ENCODE assay signal across 1 cellular context in genomic region chr6:64084201-64084663, GRCh38.
A peak's percentile ranks its signal among the peaks of the same experiment; 100 is the strongest.
TF ChIP-seq lines count a peak whose summit lies in the region.

No MANE protein-coding gene starts in this region.

TF ChIP-seq in HepG2, 621 proteins besides CTCF, POLR2A, EP300 and RAD21 (continued from another document):
- TF ChIP-seq RERE (CRISPR knock-in tag; IDR thresholded peaks at IDR 0.05; ENCODE audit: low read depth) (peak; percentile 88), ZNF503 (CRISPR knock-in tag; IDR thresholded peaks at IDR 0.05) (peak; percentile 63), PHF21A (CRISPR knock-in tag; IDR thresholded peaks at IDR 0.05) (0 out of 2 replicates have a peak, but pooled peaks have one; percentile 34), FOXP1 (IDR thresholded peaks at IDR 0.05) (no peak), FOXP1 (CRISPR knock-in tag; IDR thresholded peaks at IDR 0.05) (peak; percentile 36; the same call in 1 of the 2 replicates), ISL2 (CRISPR knock-in tag; IDR thresholded peaks at IDR 0.05) (peak; percentile 86), TCF7 (IDR thresholded peaks at IDR 0.05; ENCODE audit: low read depth) (peak; percentile 81), PCBP2 (optimal IDR thresholded peaks at IDR 0.05; ENCODE audit: low read depth, low read length, poor library complexity, severe bottlenecking) (no peak), HMG20A (CRISPR knock-in tag; IDR thresholded peaks at IDR 0.05; ENCODE audit: borderline replicate concordance) (peak; percentile 91), HNF1A (IDR thresholded peaks at IDR 0.05; ENCODE audit: low read depth) (no peak), HNF1A (CRISPR knock-in tag; IDR thresholded peaks at IDR 0.05; ENCODE audit: borderline replicate concordance) (0 out of 2 replicates have a peak, but pooled peaks have one; percentile 43), BCL6 (CRISPR knock-in tag; IDR thresholded peaks at IDR 0.05) (peak; percentile 68), ZNF382 (CRISPR knock-in tag; IDR thresholded peaks at IDR 0.05; ENCODE audit: borderline replicate concordance) (no peak), ARID5B (CRISPR knock-in tag; IDR thresholded peaks at IDR 0.05) (peak; percentile 74), ZNF609 (CRISPR knock-in tag; IDR thresholded peaks at IDR 0.05; ENCODE audit: borderline replicate concordance) (peak; percentile 95), RCOR2 (CRISPR knock-in tag; IDR thresholded peaks at IDR 0.05) (peak; percentile 67; the same call in 1 of the 2 replicates)
- TF ChIP-seq, protein P1, sequence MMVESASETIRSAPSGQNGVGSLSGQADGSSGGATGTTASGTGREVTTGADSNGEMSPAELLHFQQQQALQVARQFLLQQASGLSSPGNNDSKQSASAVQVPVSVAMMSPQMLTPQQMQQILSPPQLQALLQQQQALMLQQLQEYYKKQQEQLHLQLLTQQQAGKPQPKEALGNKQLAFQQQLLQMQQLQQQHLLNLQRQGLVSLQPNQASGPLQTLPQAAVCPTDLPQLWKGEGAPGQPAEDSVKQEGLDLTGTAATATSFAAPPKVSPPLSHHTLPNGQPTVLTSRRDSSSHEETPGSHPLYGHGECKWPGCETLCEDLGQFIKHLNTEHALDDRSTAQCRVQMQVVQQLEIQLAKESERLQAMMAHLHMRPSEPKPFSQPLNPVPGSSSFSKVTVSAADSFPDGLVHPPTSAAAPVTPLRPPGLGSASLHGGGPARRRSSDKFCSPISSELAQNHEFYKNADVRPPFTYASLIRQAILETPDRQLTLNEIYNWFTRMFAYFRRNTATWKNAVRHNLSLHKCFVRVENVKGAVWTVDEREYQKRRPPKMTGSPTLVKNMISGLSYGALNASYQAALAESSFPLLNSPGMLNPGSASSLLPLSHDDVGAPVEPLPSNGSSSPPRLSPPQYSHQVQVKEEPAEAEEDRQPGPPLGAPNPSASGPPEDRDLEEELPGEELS (CRISPR knock-in tag; IDR thresholded peaks at IDR 0.05), result 0 out of 2 replicates have a peak, but pooled peaks have one; percentile 24
- TF ChIP-seq, protein P2, sequence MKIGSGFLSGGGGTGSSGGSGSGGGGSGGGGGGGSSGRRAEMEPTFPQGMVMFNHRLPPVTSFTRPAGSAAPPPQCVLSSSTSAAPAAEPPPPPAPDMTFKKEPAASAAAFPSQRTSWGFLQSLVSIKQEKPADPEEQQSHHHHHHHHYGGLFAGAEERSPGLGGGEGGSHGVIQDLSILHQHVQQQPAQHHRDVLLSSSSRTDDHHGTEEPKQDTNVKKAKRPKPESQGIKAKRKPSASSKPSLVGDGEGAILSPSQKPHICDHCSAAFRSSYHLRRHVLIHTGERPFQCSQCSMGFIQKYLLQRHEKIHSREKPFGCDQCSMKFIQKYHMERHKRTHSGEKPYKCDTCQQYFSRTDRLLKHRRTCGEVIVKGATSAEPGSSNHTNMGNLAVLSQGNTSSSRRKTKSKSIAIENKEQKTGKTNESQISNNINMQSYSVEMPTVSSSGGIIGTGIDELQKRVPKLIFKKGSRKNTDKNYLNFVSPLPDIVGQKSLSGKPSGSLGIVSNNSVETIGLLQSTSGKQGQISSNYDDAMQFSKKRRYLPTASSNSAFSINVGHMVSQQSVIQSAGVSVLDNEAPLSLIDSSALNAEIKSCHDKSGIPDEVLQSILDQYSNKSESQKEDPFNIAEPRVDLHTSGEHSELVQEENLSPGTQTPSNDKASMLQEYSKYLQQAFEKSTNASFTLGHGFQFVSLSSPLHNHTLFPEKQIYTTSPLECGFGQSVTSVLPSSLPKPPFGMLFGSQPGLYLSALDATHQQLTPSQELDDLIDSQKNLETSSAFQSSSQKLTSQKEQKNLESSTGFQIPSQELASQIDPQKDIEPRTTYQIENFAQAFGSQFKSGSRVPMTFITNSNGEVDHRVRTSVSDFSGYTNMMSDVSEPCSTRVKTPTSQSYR (CRISPR knock-in tag; IDR thresholded peaks at IDR 0.05; ENCODE audit: borderline replicate concordance), result no peak
